In genomic region chr3:12868039-12869024, GRCh38 we compare ENCODE assay signal across 8 cellular contexts. TPM values are rescaled to one million over a fixed set of nuclear protein-coding genes. Genes with fewer than 3 reads are reported as not detected.
DNase-seq lines count a peak whose midpoint lies in the region; ATAC-seq and TF ChIP-seq lines count a peak whose summit lies in the region.

No MANE protein-coding gene starts in this region.

- H3K4me3 ChIP-seq in Karpas-422 (ENCODE audit: low read length) (peak overlapping the region; percentile 18; the same call in 1 of the 2 replicates), neuron (ENCODE audit: low read length) (peak overlapping the region; percentile 52), thoracic aorta (peak overlapping the region; percentile 61)

- CTCF ChIA-PET in RWPE1 (lab: Yijun Ruan, JAX), result interaction anchor here (0.6 to 1.6 kb wide), 4 partner anchors 15 to 125 kb away, joined by 3 to 8 read pairs (median 4); no protein-coding TSS in a partner anchor

- ATAC-seq in GM21717 (IDR thresholded peaks at IDR 0.05; ENCODE audit: unreplicated experiment) (peak; percentile 51), foreskin keratinocyte (peak; percentile 78), thoracic aorta (ENCODE audit: insufficient number of reproducible peaks, low FRiP score, low read depth) (peak; percentile 72)

- no peaks in the 10 kb centered on the region for H3K9me2 ChIP-seq in Karpas-422 (replicated peaks; ENCODE audit: insufficient read depth, low read length)

- DNase-seq in DMS153 (lab: John Stamatoyannopoulos, UW) (peak; percentile 54), Karpas-422 (peak; percentile 87), RWPE1 (ENCODE audit: low spot score) (peak; percentile 66), foreskin keratinocyte (peak; percentile 31 to 58), thoracic aorta (ENCODE audit: low spot score) (peak; percentile 60)
- DNase-seq in activated effector memory CD4-positive, alpha-beta T cell treated with anti-CD3 and anti-CD28 coated beads, Interleukin-2, amount 50 U/mL, for 16 hours, result peak; percentile 85

- TF ChIP-seq CTCF in RWPE1 (conservative IDR thresholded peaks at IDR 0.05; ENCODE audit: low read depth) (peak; percentile 93), foreskin keratinocyte (conservative IDR thresholded peaks at IDR 0.05) (peak; percentile 93), thoracic aorta (IDR thresholded peaks at IDR 0.05) (peak; percentile 87)

- H3K9ac ChIP-seq in Karpas-422 (ENCODE audit: low read length), result no peak overlapping the region

- H2AFZ ChIP-seq in Karpas-422 (ENCODE audit: low read length), result no peak overlapping the region
- H2AFZ ChIP-seq in neuron (ENCODE audit: low read depth, low read length), result peak overlapping the region; percentile 62

- H3K4me1 ChIP-seq in Karpas-422 (ENCODE audit: low read length) (peaks cover 32% of the 10 kb centered on the region), foreskin keratinocyte (no peaks in the 10 kb centered on the region), neuron (ENCODE audit: insufficient read depth, low read length) (peaks cover 15% of the 10 kb centered on the region), thoracic aorta (ENCODE audit: control insufficient read depth in 1 of 2, low read depth in 2 of 2) (peaks cover 8 to 29% of the 10 kb centered on the region in 2 donors)

- no peaks in the 10 kb centered on the region for H3K79me2 ChIP-seq in Karpas-422 (ENCODE audit: low read length)

- H4K20me1 ChIP-seq in Karpas-422 (ENCODE audit: insufficient read depth, low read depth, low read length), result no peaks in the 10 kb centered on the region

- POLR2A ChIA-PET in RWPE1 (lab: Yijun Ruan, JAX; ENCODE audit: low non-redundant PET), result no interaction called here

- no peak overlapping the region for H3K4me2 ChIP-seq in Karpas-422 (ENCODE audit: low read depth, low read length, poor library complexity, severe bottlenecking)

- no peak overlapping the region for H3K27ac ChIP-seq in Karpas-422 (ENCODE audit: low read length)
- H3K27ac ChIP-seq in RWPE1, result no peak overlapping the region
- H3K27ac ChIP-seq in foreskin keratinocyte, result no peak overlapping the region
- H3K27ac ChIP-seq in thoracic aorta, result no peak overlapping the region

- H3K27me3 ChIP-seq in Karpas-422 (ENCODE audit: low read length), result no peaks in the 10 kb centered on the region
- H3K27me3 ChIP-seq in foreskin keratinocyte, result peaks cover 29% of the 10 kb centered on the region
- H3K27me3 ChIP-seq in neuron (ENCODE audit: insufficient read depth, low read length), result peaks cover 11% of the 10 kb centered on the region
- H3K27me3 ChIP-seq in thoracic aorta (replicated peaks; ENCODE audit: insufficient read depth), result no peaks in the 10 kb centered on the region

- no peaks in the 10 kb centered on the region; the same call in 1 of the 2 replicates for H3K9me3 ChIP-seq in Karpas-422 (ENCODE audit: low read length)
- peaks cover 5% of the 10 kb centered on the region for H3K9me3 ChIP-seq in neuron (ENCODE audit: low read length)
- H3K9me3 ChIP-seq in thoracic aorta, result peaks cover 4% of the 10 kb centered on the region

- H3K36me3 ChIP-seq in Karpas-422 (ENCODE audit: insufficient read depth, low read length) (no peaks in the 10 kb centered on the region), neuron (ENCODE audit: insufficient read depth, low read length) (no peaks in the 10 kb centered on the region), thoracic aorta (no peaks in the 10 kb centered on the region)

RNA-seq across cellular contexts. Expression of gene RPL32, which starts 27.0 kb away (rescaled TPM):
- total RNA-seq in Karpas-422 (2014; rRNA removed; shearing (Covaris generic); ENCODE audit: low replicate concordance), result 5,091 and 6,020 TPM in 2 replicates
- 2,217 and 2,337 TPM in 2 replicates for total RNA-seq in foreskin keratinocyte
- polyA plus RNA-seq in foreskin keratinocyte, result 3,425 and 3,516 TPM in 2 replicates
- total RNA-seq in thoracic aorta, result 100 to 1,000 TPM; 455 to 867 TPM
